Comparison of ENCODE assay signal across 8 cellular contexts in the genomic region with DNA sequence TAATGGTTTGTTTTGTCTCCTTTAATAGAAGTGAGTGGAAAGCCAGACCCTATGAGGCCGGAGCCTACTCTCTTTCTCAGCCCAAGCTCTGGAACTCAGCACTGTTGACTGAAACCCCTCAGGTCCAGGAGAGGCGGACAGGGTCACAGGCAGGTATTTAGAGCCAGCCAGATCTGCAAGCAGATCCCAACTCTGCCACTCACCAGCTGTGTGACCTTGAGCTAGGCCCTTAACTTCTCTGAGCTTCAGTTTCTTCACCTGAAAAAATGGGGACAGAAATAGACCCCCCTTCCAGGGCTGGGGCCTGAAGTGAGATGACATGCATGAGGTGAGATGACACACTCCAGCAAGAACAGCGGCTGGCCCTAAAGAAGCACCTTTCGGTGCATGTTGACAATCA. TPM values are rescaled to one million over a fixed set of nuclear protein-coding genes. Genes with fewer than 3 reads are reported as not detected.
"Had no signal": no experiment of that assay in that cellular context is flagged by ENCODE, and none has a peak within 500 bp of the region (broad histone marks: within the 10 kb centered on the region; RNA-seq: fewer than 3 reads in every experiment).

No MANE protein-coding gene starts in this region.

- H3K9ac ChIP-seq: GM23248 had no signal

- H3K27ac Mint-ChIP-seq: IgD-negative memory B cell had no signal

- H3K27ac ChIP-seq: GM23248 had no signal

- FAIRE-seq: HTR-8/SVneo had no signal

- H3K9me3 Mint-ChIP-seq: IgD-negative memory B cell had no signal

- H3K4me1 Mint-ChIP-seq: IgD-negative memory B cell had no signal

- H3K36me3 ChIP-seq: HAP-1 had no signal

- H3K9me3 ChIP-seq: HAP-1 had no signal

- H3K4me3 ChIP-seq: GM23248, HAP-1 had no signal

- DNase-seq: GM23248, GOT3 had no signal

- H3K4me3 Mint-ChIP-seq: IgD-negative memory B cell had no signal

- H2AFZ ChIP-seq: GM23248 had no signal

RNA-seq across cellular contexts. Expression of a gene that starts 27.1 kb away (rescaled TPM):
- total RNA-seq: GM23248, H4, H7, HT-29 had no signal
- polyA plus RNA-seq: GM23248, IgD-negative memory B cell had no signal

RNA-seq across cellular contexts. Expression of a gene that starts 42.0 kb away (rescaled TPM):
- total RNA-seq: GM23248, HT-29 had no signal
- polyA plus RNA-seq: GM23248, IgD-negative memory B cell had no signal
